Comparison of ENCODE assay signal across 8 cellular contexts in genomic region chr11:29328961-29329441, GRCh38.
DNase-seq lines count a peak whose midpoint lies in the region; ATAC-seq and TF ChIP-seq lines count a peak whose summit lies in the region.

No MANE protein-coding gene starts in this region.

- no peak overlapping the region for H3K4me3 ChIP-seq in AG04449 (ENCODE audit: low read depth, low read length)

- POLR2A ChIA-PET in AG04449 (lab: Yijun Ruan, JAX) = interaction anchor here (1.2 to 1.3 kb wide), 2 partner anchors 492 to 494 kb away, joined by 4 read pairs; no protein-coding TSS in a partner anchor

- ATAC-seq in GM19035 (IDR thresholded peaks at IDR 0.05; ENCODE audit: unreplicated experiment) = peak; percentile 51
- no peak for ATAC-seq in HG02623 (IDR thresholded peaks at IDR 0.05; ENCODE audit: unreplicated experiment)
- ATAC-seq in stimulated activated naive CD8-positive, alpha-beta T cell treated with anti-CD3 and anti-CD28 coated beads, Interleukin-15, Interleukin-2, amounts not matched to agents 100 U/mL and 50 U/mL, for 24 hours = no peak

- peak; percentile 70 for TF ChIP-seq CTCF in AG04449 (IDR thresholded peaks at IDR 0.05; ENCODE audit: insufficient read depth, low read length, missing control alignments)

- CTCF ChIA-PET in AG04449 (lab: Yijun Ruan, JAX) = interaction anchor here (0.6 to 4.3 kb wide), 51 partner anchors 9 to 1833 kb away, joined by 3 to 71 read pairs (median 4); partner anchors contain the start of gene BDNF

- DNase-seq in AG04449 (ENCODE audit: low read depth, low spot score) (no peak), NCI-H446 treated with DMSO at 0.1 percent for 48 hours (lab: John Stamatoyannopoulos, UW) (peak; percentile 11), dermis microvascular lymphatic vessel endothelial cell (ENCODE audit: low read depth in 2 of 2) (peak; percentile 28 to 58), pons (ENCODE audit: low spot score) (peak; percentile 51)
- DNase-seq in activated CD4-positive, CD25-positive, alpha-beta regulatory T cell treated with anti-CD3 and anti-CD28 coated beads, Interleukin-2, amount 50 U/mL, for 72 hours = no peak
- DNase-seq in stimulated activated naive CD8-positive, alpha-beta T cell treated with anti-CD3 and anti-CD28 coated beads, Interleukin-15, Interleukin-2, amounts not matched to agents 100 U/mL and 50 U/mL, for 24 hours = no peak

Comparison
In these comparisons a context has a peak if more than half of its experiments do, and no peak if none do; other contexts are left out.
1. DNase-seq: peak in NCI-H446 treated with DMSO at 0.1 percent for 48 hours (single experiment), dermis microvascular lymphatic vessel endothelial cell (2 of 2) and pons (single experiment); none in AG04449 (single experiment), activated CD4-positive, CD25-positive, alpha-beta regulatory T cell treated with anti-CD3 and anti-CD28 coated beads, Interleukin-2, amount 50 U/mL, for 72 hours (single experiment) and stimulated activated naive CD8-positive, alpha-beta T cell treated with anti-CD3 and anti-CD28 coated beads, Interleukin-15, Interleukin-2, amounts not matched to agents 100 U/mL and 50 U/mL, for 24 hours (single experiment).